In the genomic region with DNA sequence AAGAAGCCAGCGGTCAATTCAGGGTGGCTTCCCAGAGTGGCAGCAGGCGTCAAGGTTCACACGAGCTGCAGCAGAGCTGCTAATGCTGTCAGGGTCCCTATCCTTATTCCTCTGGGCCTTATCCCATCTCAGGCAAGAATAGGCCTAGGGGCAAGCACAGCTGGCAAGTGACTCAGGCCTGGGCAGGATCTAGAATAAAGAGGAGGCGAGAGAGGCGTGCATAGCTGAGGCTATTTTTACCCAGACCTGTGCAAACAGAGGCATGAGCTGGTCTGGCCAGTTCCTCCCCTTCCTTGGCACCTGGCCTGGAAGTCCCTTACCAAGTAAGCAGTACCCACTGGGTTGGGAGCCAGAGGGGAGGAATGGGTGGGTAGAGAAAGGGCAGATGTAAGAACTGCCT, we compare ENCODE assay signal across 8 cellular contexts. TPM values are rescaled to one million over a fixed set of nuclear protein-coding genes. Genes with fewer than 3 reads are reported as not detected.
DNase-seq lines count a peak whose midpoint lies in the region; ATAC-seq and TF ChIP-seq lines count a peak whose summit lies in the region.

No MANE protein-coding gene starts in this region.

- DNase-seq in NCI-H2081 (lab: John Stamatoyannopoulos, UW), result peak; percentile 1 to 42
- no peak for DNase-seq in NCI-H2081 treated with DMSO at 0.1 percent for 48 hours (lab: John Stamatoyannopoulos, UW)
- peak; percentile 40 for DNase-seq in NCI-H2196 treated with DMSO at 0.1 percent for 48 hours (lab: John Stamatoyannopoulos, UW; ENCODE audit: unreplicated experiment)
- DNase-seq in esophagus muscularis mucosa (ENCODE audit: extremely low spot score), result peak; percentile 82
- no peak for DNase-seq in NCI-H524 (lab: John Stamatoyannopoulos, UW)
- DNase-seq in stimulated activated CD4-positive, alpha-beta T cell treated with anti-CD3 and anti-CD28 coated beads, Interleukin-4, amount 100 ng/mL, for 4 hours, result no peak

- no peak overlapping the region for H3K9ac ChIP-seq in stomach smooth muscle (ENCODE audit: low read length in 2 of 2)

- H3K4me3 ChIP-seq in esophagus muscularis mucosa, result no peak overlapping the region
- no peak overlapping the region for H3K4me3 ChIP-seq in stomach smooth muscle (ENCODE audit: low read length in 2 of 2)

- H3K27me3 ChIP-seq in esophagus muscularis mucosa (no peaks in the 10 kb centered on the region), stomach smooth muscle (ENCODE audit: control insufficient read depth in 1 of 2, insufficient read depth in 2 of 2, low read length in 2 of 2) (no peaks in the 10 kb centered on the region)

- H3K9me3 ChIP-seq in esophagus muscularis mucosa, result peaks cover 0 to 3% (median 0%) of the 10 kb centered on the region in 4 donors
- H3K9me3 ChIP-seq in stomach smooth muscle (ENCODE audit: control insufficient read depth in 2 of 2, low read length in 2 of 2), result no peaks in the 10 kb centered on the region

- TF ChIP-seq EP300 in esophagus muscularis mucosa (IDR thresholded peaks at IDR 0.05), result no peak

- TF ChIP-seq POLR2A in esophagus muscularis mucosa (IDR thresholded peaks at IDR 0.05; ENCODE audit: low read depth), result no peak

- TF ChIP-seq CTCF in esophagus muscularis mucosa (IDR thresholded peaks at IDR 0.05), result no peak

- H3K4me1 ChIP-seq in esophagus muscularis mucosa, result peaks cover 0 to 16% (median 7%) of the 10 kb centered on the region in 4 donors
- peaks cover 13% of the 10 kb centered on the region for H3K4me1 ChIP-seq in stomach smooth muscle (ENCODE audit: control insufficient read depth, insufficient read depth, low read length)

- intact Hi-C loops in esophagus muscularis mucosa (cut with DNase I), result no loop called here

- 52% methylated on average over 5 of the region's 5 CpGs for WGBS in esophagus muscularis mucosa

- H3K36me3 ChIP-seq in esophagus muscularis mucosa (no peaks in the 10 kb centered on the region), stomach smooth muscle (ENCODE audit: control insufficient read depth in 2 of 2, insufficient read depth in 2 of 2, low read length in 2 of 2) (no peaks in the 10 kb centered on the region)

- peak; percentile 97 for ATAC-seq in HG02870 (IDR thresholded peaks at IDR 0.05; ENCODE audit: unreplicated experiment)

- peak overlapping the region in 1 of 4 donors; percentile 15 for H3K27ac ChIP-seq in esophagus muscularis mucosa (replicated peaks in 1 of 4)
- H3K27ac ChIP-seq in stomach smooth muscle (ENCODE audit: low read length), result peak overlapping the region; percentile 37

RNA-seq across cellular contexts. Expression of a gene that starts 12.2 kb away (rescaled TPM):
- total RNA-seq in esophagus muscularis mucosa, result 1 to 10 TPM; 3.0 to 6.6 (median 4.6) TPM

Comparison
In these comparisons a context has a peak if more than half of its experiments do, and no peak if none do; other contexts are left out.
1. DNase-seq: peak in NCI-H2081 (2 of 2), NCI-H2196 treated with DMSO at 0.1 percent for 48 hours (single experiment) and esophagus muscularis mucosa (single experiment); none in NCI-H2081 treated with DMSO at 0.1 percent for 48 hours (single experiment), NCI-H524 (0 of 2) and stimulated activated CD4-positive, alpha-beta T cell treated with anti-CD3 and anti-CD28 coated beads, Interleukin-4, amount 100 ng/mL, for 4 hours (0 of 2).